ENCODE assay signal across 17 cellular contexts in the genomic region with DNA sequence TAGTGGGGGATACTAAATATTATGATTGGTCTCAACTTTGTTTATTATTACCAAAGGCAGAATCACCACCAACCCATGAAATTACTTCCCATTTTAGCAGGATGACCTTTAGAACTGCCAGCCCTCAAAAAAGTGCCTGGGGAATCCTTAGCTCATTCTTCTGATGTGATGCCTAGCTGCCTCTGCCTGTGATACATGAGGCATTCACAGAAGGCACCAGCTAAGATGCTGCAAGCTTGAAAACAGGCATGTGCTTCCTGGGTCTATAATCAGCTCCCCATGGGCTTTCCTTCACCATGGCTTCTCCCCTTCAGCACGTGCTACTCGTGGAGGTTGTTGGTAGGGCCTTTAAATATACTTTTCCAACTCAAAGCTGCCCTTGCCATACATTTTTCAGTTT. TPM values are rescaled to one million over a fixed set of nuclear protein-coding genes. Genes with fewer than 3 reads are reported as not detected.
DNase-seq lines count a peak whose midpoint lies in the region; ATAC-seq and TF ChIP-seq lines count a peak whose summit lies in the region.
"Had no signal": no experiment of that assay in that cellular context is flagged by ENCODE, and none has a peak within 500 bp of the region (broad histone marks: within the 10 kb centered on the region; RNA-seq: fewer than 3 reads in every experiment).

No MANE protein-coding gene starts in this region.

- H3K9ac ChIP-seq in skeletal muscle satellite cell (ENCODE audit: low read depth, low read length): peak overlapping the region; percentile 27
- H3K9ac ChIP-seq: SK-N-SH had no signal

- peak overlapping the region; percentile 72 for H3K27ac ChIP-seq in SJSA1

- H3K9me3 Mint-ChIP-seq in T-cell: no peaks in the 10 kb centered on the region
- H3K9me3 Mint-ChIP-seq: activated CD4-positive, alpha-beta memory T cell treated with anti-CD3 and anti-CD28 coated beads, Interleukin-2, amount 10 ng/mL, durations not matched to agents 7 days and 5 days; activated T-helper 1 cell treated with anti-CD3 and anti-CD28 coated beads, Interleukin-12 subunit alpha, Interleukin-12 subunit beta, Interleukin-2, Interleukin-4 antibody, amounts not matched to agents 30 ng/mL and 10 ng/mL and 1 ng/mL, durations not matched to agents 14 hours and 24 hours and 36 hours had no signal

- H3K27me3 Mint-ChIP-seq in T-cell: peaks cover 3 to 9% of the 10 kb centered on the region in 2 donors
- H3K27me3 Mint-ChIP-seq: progenitor cell of endocrine pancreas had no signal

- no peaks in the 10 kb centered on the region for H3K9me3 ChIP-seq in SJSA1 (replicated peaks)
- H3K9me3 ChIP-seq in skeletal muscle satellite cell (replicated peaks; ENCODE audit: low read length): no peaks in the 10 kb centered on the region
- H3K9me3 ChIP-seq: SK-N-SH had no signal

- peaks cover 28% of the 10 kb centered on the region for H3K4me1 ChIP-seq in SJSA1 (replicated peaks)
- H3K4me1 ChIP-seq in skeletal muscle satellite cell (ENCODE audit: control insufficient read depth, insufficient read depth, low read length): peaks cover 40% of the 10 kb centered on the region

- H3K4me1 Mint-ChIP-seq in T-cell: no peaks in the 10 kb centered on the region
- H3K4me1 Mint-ChIP-seq: activated CD4-positive, alpha-beta memory T cell treated with anti-CD3 and anti-CD28 coated beads, Interleukin-2, amount 10 ng/mL, durations not matched to agents 7 days and 5 days; B cell; naive thymus-derived CD4-positive, alpha-beta T cell had no signal

- ATAC-seq in T-cell (replicated peaks in 1 of 4): no peak
- ATAC-seq: naive thymus-derived CD4-positive, alpha-beta T cell had no signal

- CTCF ChIA-PET in T-cell (lab: Charles Lee): no interaction called here

- H3K27me3 ChIP-seq in SJSA1 (replicated peaks) (no peaks in the 10 kb centered on the region), skeletal muscle satellite cell (ENCODE audit: control insufficient read depth, insufficient read depth, low read length) (no peaks in the 10 kb centered on the region)

- no peak overlapping the region for H3K27ac Mint-ChIP-seq in T-cell
- H3K27ac Mint-ChIP-seq: activated CD4-positive, alpha-beta memory T cell treated with anti-CD3 and anti-CD28 coated beads, Interleukin-2, amount 10 ng/mL, durations not matched to agents 7 days and 5 days; activated T-helper 1 cell treated with anti-CD3 and anti-CD28 coated beads, Interleukin-12 subunit alpha, Interleukin-12 subunit beta, Interleukin-2, Interleukin-4 antibody, amounts not matched to agents 30 ng/mL and 10 ng/mL and 1 ng/mL, durations not matched to agents 14 hours and 24 hours and 36 hours; B cell; naive thymus-derived CD4-positive, alpha-beta T cell; progenitor cell of endocrine pancreas had no signal

- POLR2A ChIA-PET in T-cell (lab: Charles Lee): no interaction called here

- no peak overlapping the region for H3K4me3 ChIP-seq in SJSA1
- no peak overlapping the region for H3K4me3 ChIP-seq in fibroblast of the aortic adventitia (ENCODE audit: low read depth, low read length)
- no peak overlapping the region for H3K4me3 ChIP-seq in skeletal muscle satellite cell (ENCODE audit: low read length)
- H3K4me3 ChIP-seq: lung had no signal

- no peaks in the 10 kb centered on the region for H3K36me3 Mint-ChIP-seq in T-cell
- H3K36me3 Mint-ChIP-seq: naive thymus-derived CD4-positive, alpha-beta T cell had no signal

- no peak for TF ChIP-seq CTCF in fibroblast of the aortic adventitia (IDR thresholded peaks at IDR 0.05; ENCODE audit: insufficient read depth, low read length)

- no peak overlapping the region for H3K4me3 Mint-ChIP-seq in T-cell
- H3K4me3 Mint-ChIP-seq: activated CD4-positive, alpha-beta memory T cell treated with anti-CD3 and anti-CD28 coated beads, Interleukin-2, amount 10 ng/mL, durations not matched to agents 7 days and 5 days; activated T-helper 1 cell treated with anti-CD3 and anti-CD28 coated beads, Interleukin-12 subunit alpha, Interleukin-12 subunit beta, Interleukin-2, Interleukin-4 antibody, amounts not matched to agents 30 ng/mL and 10 ng/mL and 1 ng/mL, durations not matched to agents 14 hours and 24 hours and 36 hours; B cell; naive thymus-derived CD4-positive, alpha-beta T cell had no signal

- DNase-seq in DMS79 (lab: John Stamatoyannopoulos, UW) (peak; percentile 56), SJSA1 (ENCODE audit: low read depth in 1 of 2, low spot score in 2 of 2) (no peak), fibroblast of the aortic adventitia (ENCODE audit: low read depth) (peak; percentile 30), T-cell (no peak), amygdala (lab: John Stamatoyannopoulos, UW) (no peak), NCI-H2196 treated with DMSO at 0.1 percent for 48 hours (lab: John Stamatoyannopoulos, UW; ENCODE audit: unreplicated experiment) (no peak), SW 1271 (lab: John Stamatoyannopoulos, UW) (no peak)
- DNase-seq: activated CD4-positive, alpha-beta memory T cell treated with anti-CD3 and anti-CD28 coated beads, Interleukin-2, amount 10 ng/mL, durations not matched to agents 7 days and 5 days; DMS 273 treated with DMSO at 0.1 percent for 48 hours; naive thymus-derived CD4-positive, alpha-beta T cell; NCI-H187 treated with DMSO at 0.1 percent for 48 hours had no signal

- H3K4me2 ChIP-seq in skeletal muscle satellite cell (ENCODE audit: low read length): peak overlapping the region; percentile 51
- H3K4me2 ChIP-seq: SK-N-SH had no signal

- no peaks in the 10 kb centered on the region for H3K36me3 ChIP-seq in SJSA1
- H3K36me3 ChIP-seq in skeletal muscle satellite cell (ENCODE audit: insufficient read depth, low read length): no peaks in the 10 kb centered on the region

RNA-seq across cellular contexts. Expression of a gene that starts 50.4 kb away (rescaled TPM):
- 1.1 and 2.2 TPM in 2 replicates for total RNA-seq in SJSA1 (2014; rRNA removed; shearing (Covaris generic))
- total RNA-seq in fibroblast of the aortic adventitia (ENCODE audit: low replicate concordance): 17.5 and 20.0 TPM in 2 replicates
- 2.0 and 2.5 TPM in 2 replicates for total RNA-seq in skeletal muscle satellite cell (2012; rRNA removed)
- total RNA-seq in T-cell: under 1 TPM in 3 of 5 donors, not detected in 2; 0.03 to 0.09 (median 0.07) TPM
- total RNA-seq: activated T-helper 1 cell treated with anti-CD3 and anti-CD28 coated beads, Interleukin-12 subunit alpha, Interleukin-12 subunit beta, Interleukin-2, Interleukin-4 antibody, amounts not matched to agents 30 ng/mL and 10 ng/mL and 1 ng/mL, durations not matched to agents 14 hours and 24 hours and 36 hours had no signal

Comparison
In these comparisons a context has a peak if more than half of its experiments do, and no peak if none do; other contexts are left out.
1. DNase-seq: peak in DMS79 (single experiment) and fibroblast of the aortic adventitia (single experiment); none in SJSA1 (0 of 2), T-cell (0 of 34), amygdala (0 of 56), NCI-H2196 treated with DMSO at 0.1 percent for 48 hours (single experiment) and SW 1271 (0 of 2).